16 cellular contexts compared by ENCODE assay signal in genomic region chr2:142010871-142011270, GRCh38.
DNase-seq lines count a peak whose midpoint lies in the region; TF ChIP-seq lines count a peak whose summit lies in the region.
"Had no signal": no experiment of that assay in that cellular context is flagged by ENCODE, and none has a peak within 500 bp of the region (broad histone marks: within the 10 kb centered on the region; RNA-seq: fewer than 3 reads in every experiment).

No MANE protein-coding gene starts in this region.

- DNase-seq in GM23248 (peak; percentile 14), astrocyte of the hippocampus (ENCODE audit: low read depth, low spot score) (peak; percentile 34), choroid plexus epithelial cell (ENCODE audit: low read depth) (peak; percentile 6), anterior cingulate cortex (lab: John Stamatoyannopoulos, UW) (no peak), NCI-H1436 (lab: John Stamatoyannopoulos, UW) (no peak), NCI-H1417 treated with DMSO at 0.1 percent for 48 hours (lab: John Stamatoyannopoulos, UW) (no peak)
- no peak for DNase-seq in stimulated activated CD4-positive, alpha-beta T cell treated with anti-CD3 and anti-CD28 coated beads, Interleukin-2, amount 100 ng/mL, for 48 hours
- DNase-seq: 8988T; CD8-positive, alpha-beta T cell; DMS 273 treated with DMSO at 0.1 percent for 48 hours; DMS53; DND-41; EL; H9 had no signal

- TF ChIP-seq CTCF in choroid plexus epithelial cell (conservative IDR thresholded peaks at IDR 0.05; ENCODE audit: low read depth, low read length), result no peak

- no peaks in the 10 kb centered on the region for H3K4me1 ChIP-seq in GM23248 (ENCODE audit: insufficient read depth)
- H3K4me1 ChIP-seq: BLaER1 had no signal

- no peaks in the 10 kb centered on the region for H3K27me3 ChIP-seq in GM23248 (replicated peaks; ENCODE audit: insufficient read depth)
- H3K27me3 ChIP-seq: BLaER1 had no signal

- 28 to 36% methylated on average over 2 of the region's 2 CpGs for WGBS in GM23248 (ENCODE audit: low coverage in 1 of 2, low lambda C conversion rate in 2 of 2, missing lambda C conversion rate in 2 of 2), 2 experiments

- no peak overlapping the region for H3K27ac ChIP-seq in GM23248
- H3K27ac ChIP-seq: BLaER1 had no signal

- in situ Hi-C loops in GM23248 (cut with MboI), result no loop called here

- H3K9me2 ChIP-seq in GM23248 (ENCODE audit: insufficient read depth), result no peaks in the 10 kb centered on the region

- H3K9me3 ChIP-seq in GM23248 (ENCODE audit: low read depth), result no peaks in the 10 kb centered on the region
- H3K9me3 ChIP-seq: BLaER1 had no signal

- no peak overlapping the region for H2AFZ ChIP-seq in GM23248

- no peak overlapping the region for H3K9ac ChIP-seq in GM23248
- H3K9ac ChIP-seq: BLaER1 had no signal

- H3K79me2 ChIP-seq in GM23248 (ENCODE audit: insufficient read depth), result no peaks in the 10 kb centered on the region

- no peak overlapping the region for H3K4me2 ChIP-seq in GM23248 (ENCODE audit: unreplicated experiment)
- H3K4me2 ChIP-seq: BLaER1 had no signal

- no peaks in the 10 kb centered on the region for H3F3A ChIP-seq in GM23248 (ENCODE audit: insufficient read depth)

- H3K36me3 ChIP-seq in GM23248 (ENCODE audit: low read depth), result no peaks in the 10 kb centered on the region
- H3K36me3 ChIP-seq: BLaER1 had no signal

- H4K20me1 ChIP-seq in GM23248 (ENCODE audit: insufficient read depth), result no peaks in the 10 kb centered on the region
- H4K20me1 ChIP-seq: BLaER1 had no signal

- no peak overlapping the region for H3K4me3 ChIP-seq in GM23248
- H3K4me3 ChIP-seq in choroid plexus epithelial cell (ENCODE audit: low read depth, low read length), result no peak overlapping the region
- H3K4me3 ChIP-seq: BLaER1, GM12878 had no signal

Comparison
In these comparisons a context has a peak if more than half of its experiments do, and no peak if none do; other contexts are left out.
1. DNase-seq: peak in GM23248 (single experiment), astrocyte of the hippocampus (single experiment) and choroid plexus epithelial cell (single experiment); none in anterior cingulate cortex (0 of 58), NCI-H1436 (single experiment), stimulated activated CD4-positive, alpha-beta T cell treated with anti-CD3 and anti-CD28 coated beads, Interleukin-2, amount 100 ng/mL, for 48 hours (0 of 2) and NCI-H1417 treated with DMSO at 0.1 percent for 48 hours (single experiment).